Comparison of ENCODE assay signal across 8 cellular contexts in the genomic region with DNA sequence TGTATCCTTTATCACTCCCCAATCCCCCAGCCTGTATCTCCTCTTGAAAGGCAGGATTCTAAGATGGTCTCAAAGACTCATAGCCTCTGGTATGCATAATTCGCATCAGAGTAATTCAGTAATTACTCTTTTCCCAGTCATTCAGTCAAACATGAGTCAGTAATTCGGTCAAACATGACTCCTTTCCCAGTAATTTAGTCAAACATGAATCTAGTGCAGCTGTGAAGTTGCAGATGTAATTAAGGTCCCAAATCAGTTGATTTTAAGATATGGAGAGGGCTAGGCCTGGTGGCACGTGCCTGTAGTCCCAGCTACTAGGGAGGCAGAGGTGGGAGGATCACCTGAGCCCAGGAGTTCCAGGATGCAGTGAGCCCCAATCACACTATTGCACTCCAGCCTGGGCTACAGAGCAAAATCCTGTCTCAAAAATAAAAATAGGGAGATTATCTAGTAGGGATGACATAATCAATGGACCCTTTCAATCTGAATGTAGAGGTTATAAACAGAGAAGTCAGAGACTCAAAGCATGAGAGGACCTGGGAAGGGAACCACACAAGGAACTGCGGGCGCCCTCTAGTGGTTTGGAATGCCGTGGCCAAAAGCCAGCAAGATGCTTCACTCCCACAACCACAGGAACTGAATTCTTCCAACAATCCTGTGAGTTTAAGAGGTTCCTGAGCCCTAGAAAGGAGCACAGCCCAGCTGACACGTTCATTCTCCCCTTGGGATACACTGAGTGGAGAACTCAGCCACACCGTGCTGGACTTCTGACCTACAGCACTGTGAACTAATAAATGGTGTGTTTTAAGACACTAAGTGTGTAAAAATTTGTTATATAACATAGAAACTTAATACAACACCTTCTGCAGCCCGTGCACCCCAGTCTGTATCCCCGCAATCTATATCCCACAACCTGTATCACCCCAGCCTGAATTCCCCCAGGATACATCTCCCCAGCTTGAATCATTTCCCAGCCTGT. TPM values are rescaled to one million over a fixed set of nuclear protein-coding genes. Genes with fewer than 3 reads are reported as not detected.
DNase-seq lines count a peak whose midpoint lies in the region; TF ChIP-seq lines count a peak whose summit lies in the region.

No MANE protein-coding gene starts in this region.

- H4K20me1 ChIP-seq in SK-N-SH (ENCODE audit: insufficient read depth) = no peaks in the 10 kb centered on the region

- no peak overlapping the region for H3K4me2 ChIP-seq in SK-N-SH

- WGBS in SK-N-SH (ENCODE audit: low lambda C conversion rate) = 6% methylated on average over 10 of the region's 10 CpGs

- intact Hi-C loops in posterior vena cava (cut with DNase I) = loop anchor here (5.0 kb wide), 2 partner anchors 54 to 59 kb away; no protein-coding TSS in a partner anchor

- no peaks in the 10 kb centered on the region for H3K36me3 ChIP-seq in SK-N-SH (replicated peaks in 1 of 2; ENCODE audit: control insufficient read depth in 1 of 2, insufficient read depth in 2 of 2, low read length in 1 of 2)

- peak; percentile 74 for TF ChIP-seq CTCF in AG09309 (IDR thresholded peaks at IDR 0.05; ENCODE audit: control insufficient read depth, insufficient read depth, low read depth, low read length, missing control alignments)
- TF ChIP-seq CTCF in SK-N-SH (IDR thresholded peaks at IDR 0.05) = peak; percentile 92
- TF ChIP-seq CTCF in glutamatergic neuron (IDR thresholded peaks at IDR 0.05; ENCODE audit: partially characterized antibody, unreplicated experiment) = peak; percentile 91

- no peak overlapping the region for H3K9ac ChIP-seq in SK-N-SH

- TF ChIP-seq EP300 in SK-N-SH (IDR thresholded peaks at IDR 0.05; ENCODE audit: borderline replicate concordance in 1 of 2, low read depth in 1 of 2, low read length in 1 of 2) = no peak

- no peak overlapping the region for H3K27ac ChIP-seq in SK-N-SH (ENCODE audit: low read depth in 2 of 2, low read length in 1 of 2)

- peak overlapping the region; percentile 30; the same call in 1 of the 2 replicates for H2AFZ ChIP-seq in SK-N-SH (ENCODE audit: low read depth)

- H3K4me3 ChIP-seq in AG09309 (ENCODE audit: control insufficient read depth, low read depth, low read length) = no peak overlapping the region
- no peak overlapping the region; a peak in 1 of 4 replicates for H3K4me3 ChIP-seq in SK-N-SH (ENCODE audit: low read depth in 2 of 2, low read length in 1 of 2)

- H3K9me3 Mint-ChIP-seq in glutamatergic neuron (ENCODE audit: unreplicated experiment) = peaks cover 3% of the 10 kb centered on the region

- no peak overlapping the region for H3K4me3 Mint-ChIP-seq in glutamatergic neuron (ENCODE audit: unreplicated experiment)

- no peaks in the 10 kb centered on the region for H3F3A ChIP-seq in SK-N-SH (replicated peaks; ENCODE audit: insufficient read depth)

- H3K27ac Mint-ChIP-seq in glutamatergic neuron (ENCODE audit: unreplicated experiment) = no peak overlapping the region

- no peaks in the 10 kb centered on the region for H3K9me2 ChIP-seq in SK-N-SH

- no peaks in the 10 kb centered on the region for H3K27me3 Mint-ChIP-seq in glutamatergic neuron (ENCODE audit: unreplicated experiment)

- TF ChIP-seq RAD21 in SK-N-SH (IDR thresholded peaks at IDR 0.05; ENCODE audit: low read length) = peak; percentile 69

- H3K4me1 ChIP-seq in SK-N-SH (ENCODE audit: control insufficient read depth in 1 of 2, insufficient read depth in 2 of 2, low read depth in 1 of 2, low read length in 1 of 2) = peaks cover 3 to 4% of the 10 kb centered on the region in 2 experiments; a peak in 1 of 4 replicates

- CTCF ChIA-PET in SK-N-SH (lab: Yijun Ruan, JAX) = interaction anchor here (0.6 to 3.5 kb wide), 12 partner anchors 9 to 1138 kb away, joined by 3 to 20 read pairs (median 6); partner anchors contain the start of gene ARMH4

- no peaks in the 10 kb centered on the region for H3K27me3 ChIP-seq in SK-N-SH (ENCODE audit: insufficient read depth)

- no peaks in the 10 kb centered on the region for H3K36me3 Mint-ChIP-seq in glutamatergic neuron (ENCODE audit: unreplicated experiment)

- no peaks in the 10 kb centered on the region for H3K79me2 ChIP-seq in SK-N-SH (ENCODE audit: insufficient read depth)

- peaks cover 7% of the 10 kb centered on the region for H3K4me1 Mint-ChIP-seq in glutamatergic neuron (ENCODE audit: low read depth, unreplicated experiment)

- POLR2A ChIA-PET in SK-N-SH (lab: Yijun Ruan, JAX) = no interaction called here

- H3K9me3 ChIP-seq in SK-N-SH = no peaks in the 10 kb centered on the region

- DNase-seq in AG09309 (ENCODE audit: low read depth) (peak; percentile 33), GM19240 (ENCODE audit: insufficient read length, low spot score) (peak; percentile 48), NCI-H1105 (lab: John Stamatoyannopoulos, UW) (peak; percentile 67), SK-N-SH (peak; percentile 67), glutamatergic neuron (peak; percentile 95), posterior vena cava (ENCODE audit: low spot score) (peak; percentile 95), ureter (ENCODE audit: low spot score) (peak; percentile 85)
- peak; percentile 74 for DNase-seq in activated naive CD4-positive, alpha-beta T cell treated with Interleukin-2 at 50 U/mL for 16 hours

TF ChIP-seq in SK-N-SH, 30 proteins besides CTCF, POLR2A, EP300 and RAD21:
- TF ChIP-seq FOXM1 (IDR thresholded peaks at IDR 0.05; ENCODE audit: low read depth) (no peak), MEF2A (IDR thresholded peaks at IDR 0.05; ENCODE audit: borderline replicate concordance, low read depth) (no peak), NRF1 (IDR thresholded peaks at IDR 0.05; ENCODE audit: low read depth, low read length) (no peak), CHD2 (IDR thresholded peaks at IDR 0.05; ENCODE audit: low read length, partially characterized antibody) (no peak), ZBTB33 (IDR thresholded peaks at IDR 0.05; ENCODE audit: borderline replicate concordance, low read depth) (no peak), RCOR1 (IDR thresholded peaks at IDR 0.05; ENCODE audit: low read length) (no peak), NFIC (IDR thresholded peaks at IDR 0.05; ENCODE audit: borderline replicate concordance) (peak; percentile 62), SMC3 (IDR thresholded peaks at IDR 0.05; ENCODE audit: low read depth, low read length) (peak; percentile 71)
- TF ChIP-seq, protein P1, sequence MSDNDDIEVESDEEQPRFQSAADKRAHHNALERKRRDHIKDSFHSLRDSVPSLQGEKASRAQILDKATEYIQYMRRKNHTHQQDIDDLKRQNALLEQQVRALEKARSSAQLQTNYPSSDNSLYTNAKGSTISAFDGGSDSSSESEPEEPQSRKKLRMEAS (IDR thresholded peaks at IDR 0.05; ENCODE audit: low read depth) = no peak

RNA-seq across cellular contexts. Expression of gene ARMH4, which starts 14.3 kb away (rescaled TPM):
- 0.31 and 0.39 TPM in 2 replicates for polyA plus RNA-seq in SK-N-SH (2012; rRNA removed)
- polyA plus RNA-seq in SK-N-SH (2012; cell fraction: cytosol; rRNA removed) = 0.44 and 0.49 TPM in 2 replicates
- polyA plus RNA-seq in SK-N-SH (2012; cell fraction: nucleus; rRNA removed) = 0.20 and 0.58 TPM in 2 replicates
- 57.1 TPM for total RNA-seq in glutamatergic neuron (ENCODE audit: unreplicated experiment)
- total RNA-seq in posterior vena cava = 1 to 10 TPM; 8.5 to 9.2 TPM
- 2.9 TPM for total RNA-seq in ureter

RNA-seq across cellular contexts. Expression of gene ACTR10, which starts 33.7 kb away (rescaled TPM):
- polyA plus RNA-seq in SK-N-SH (2012; rRNA removed) = 32.9 and 54.2 TPM in 2 replicates
- 54.9 and 73.5 TPM in 2 replicates for polyA plus RNA-seq in SK-N-SH (2012; cell fraction: cytosol; rRNA removed)
- 27.3 and 41.2 TPM in 2 replicates for polyA plus RNA-seq in SK-N-SH (2012; cell fraction: nucleus; rRNA removed)
- total RNA-seq in glutamatergic neuron (ENCODE audit: unreplicated experiment) (120 TPM), posterior vena cava (10 to 100 TPM; 71.4 to 77.6 TPM), ureter (61.5 TPM)

Comparison
In these comparisons a context has a peak if more than half of its experiments do, and no peak if none do; other contexts are left out.
1. DNase-seq: peak in every context shown above with its lines; median percentile 95 in glutamatergic neuron; 95 in posterior vena cava; 85 in ureter; 74 in activated naive CD4-positive, alpha-beta T cell treated with Interleukin-2 at 50 U/mL for 16 hours; 67 in NCI-H1105; 67 in SK-N-SH; 48 in GM19240; 33 in AG09309.